15 cellular contexts compared by ENCODE assay signal in the genomic region with DNA sequence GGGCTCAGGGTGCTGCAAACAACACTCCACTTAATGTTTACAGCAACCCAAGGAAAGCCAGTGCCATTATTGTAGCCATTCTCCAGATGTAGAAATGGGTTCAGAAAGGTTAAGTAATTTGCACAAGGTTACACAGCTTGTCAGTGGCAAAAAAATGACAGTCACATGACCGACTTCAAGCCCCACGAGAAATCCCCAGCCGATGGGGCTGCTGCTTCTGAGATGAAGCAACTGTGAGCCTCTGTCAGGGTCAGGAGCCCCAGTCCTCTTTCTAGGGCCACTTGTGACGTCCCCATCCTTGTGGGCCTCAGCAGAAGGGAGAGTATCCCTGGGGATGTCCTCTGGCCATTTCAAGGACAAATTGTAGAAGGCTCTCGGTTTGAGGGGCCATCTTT.
DNase-seq lines count a peak whose midpoint lies in the region; ATAC-seq and TF ChIP-seq lines count a peak whose summit lies in the region.
"Had no signal": no experiment of that assay in that cellular context is flagged by ENCODE, and none has a peak within 500 bp of the region (broad histone marks: within the 10 kb centered on the region; RNA-seq: fewer than 3 reads in every experiment).

No MANE protein-coding gene starts in this region.

- DNase-seq in RWPE1 (ENCODE audit: low spot score) (no peak), C1 segment of cervical spinal cord (lab: John Stamatoyannopoulos, UW) (no peak), iPS-NIHi11 (ENCODE audit: low spot score) (no peak)
- DNase-seq in stimulated activated naive B cell treated with anti-CD40 and anti-IgM and Interleukin-4, amounts not matched to agents 10 μg/mL and 1 μg/mL and 100 μg/mL, for 72 hours: no peak
- DNase-seq: ACHN; BE2C; Calu3; CD8-positive, alpha-beta T cell; DND-41; EL had no signal

- no peak overlapping the region for H3K4me3 Mint-ChIP-seq in stimulated activated naive B cell treated with anti-CD40 and anti-IgM and Interleukin-4, amounts not matched to agents 10 μg/mL and 1 μg/mL and 100 μg/mL, for 72 hours
- H3K4me3 Mint-ChIP-seq: CD8-positive, alpha-beta T cell; IgD-negative memory B cell had no signal

- H3K27ac ChIP-seq in HEK293 (ENCODE audit: extremely low read depth, low read depth, low read length): no peak overlapping the region
- peak overlapping the region; percentile 30 for H3K27ac ChIP-seq in RWPE1
- H3K27ac ChIP-seq in muscle layer of colon (ENCODE audit: low read depth, low read length): peak overlapping the region; percentile 19

- no peaks in the 10 kb centered on the region for H3K9me3 Mint-ChIP-seq in stimulated activated naive B cell treated with anti-CD40 and anti-IgM and Interleukin-4, amounts not matched to agents 10 μg/mL and 1 μg/mL and 100 μg/mL, for 72 hours
- H3K9me3 Mint-ChIP-seq: CD8-positive, alpha-beta T cell; IgD-negative memory B cell had no signal

- no peaks in the 10 kb centered on the region for H3K27me3 ChIP-seq in muscle layer of colon (ENCODE audit: control insufficient read depth in 1 of 2, insufficient read depth in 2 of 2, low read length in 2 of 2)
- H3K27me3 ChIP-seq: BE2C had no signal

- no peak for ATAC-seq in stimulated activated naive B cell treated with anti-CD40 and anti-IgM and Interleukin-4, amounts not matched to agents 10 μg/mL and 1 μg/mL and 100 μg/mL, for 72 hours (replicated peaks)
- ATAC-seq: CD8-positive, alpha-beta T cell; GM12878 had no signal

- CTCF ChIA-PET in HEK293 (lab: Yijun Ruan, JAX) (interaction anchor here (0.6 to 8.1 kb wide), 4 partner anchors 12 to 407 kb away, joined by 3 to 73 read pairs (median 4); no protein-coding TSS in a partner anchor), RWPE1 (lab: Yijun Ruan, JAX) (no interaction called here)

- POLR2A ChIA-PET in HEK293 (lab: Yijun Ruan, JAX) (no interaction called here), RWPE1 (lab: Yijun Ruan, JAX; ENCODE audit: low non-redundant PET) (no interaction called here)

- no peak overlapping the region for H3K27ac Mint-ChIP-seq in stimulated activated naive B cell treated with anti-CD40 and anti-IgM and Interleukin-4, amounts not matched to agents 10 μg/mL and 1 μg/mL and 100 μg/mL, for 72 hours
- H3K27ac Mint-ChIP-seq: CD8-positive, alpha-beta T cell; IgD-negative memory B cell had no signal

- TF ChIP-seq CTCF in HEK293 (tag by site-specific recombination; IDR thresholded peaks at IDR 0.05) (no peak), RWPE1 (conservative IDR thresholded peaks at IDR 0.05; ENCODE audit: low read depth) (no peak)

- H3K9ac ChIP-seq in muscle layer of colon (ENCODE audit: low read length): no peak overlapping the region

- H3K36me3 Mint-ChIP-seq in stimulated activated naive B cell treated with anti-CD40 and anti-IgM and Interleukin-4, amounts not matched to agents 10 μg/mL and 1 μg/mL and 100 μg/mL, for 72 hours: no peaks in the 10 kb centered on the region
- H3K36me3 Mint-ChIP-seq: CD8-positive, alpha-beta T cell had no signal

- no peak overlapping the region for H3K4me3 ChIP-seq in HEK293 (ENCODE audit: low read depth, low read length)
- no peak overlapping the region for H3K4me3 ChIP-seq in muscle layer of colon (ENCODE audit: low read depth in 1 of 2, low read length in 2 of 2)
- H3K4me3 ChIP-seq: GM12878, HAP-1 had no signal

- peaks cover 1 to 6% of the 10 kb centered on the region in 2 donors for H3K4me1 Mint-ChIP-seq in stimulated activated naive B cell treated with anti-CD40 and anti-IgM and Interleukin-4, amounts not matched to agents 10 μg/mL and 1 μg/mL and 100 μg/mL, for 72 hours

- peaks cover 28 to 33% of the 10 kb centered on the region in 2 donors for H3K27me3 Mint-ChIP-seq in stimulated activated naive B cell treated with anti-CD40 and anti-IgM and Interleukin-4, amounts not matched to agents 10 μg/mL and 1 μg/mL and 100 μg/mL, for 72 hours

- no peaks in the 10 kb centered on the region for H3K4me1 ChIP-seq in HEK293 (ENCODE audit: control insufficient read depth, insufficient read depth, low read length)
- peaks cover 35% of the 10 kb centered on the region for H3K4me1 ChIP-seq in muscle layer of colon (ENCODE audit: insufficient read depth, low read length)
- H3K4me1 ChIP-seq: HAP-1 had no signal

- no peaks in the 10 kb centered on the region for H3K9me3 ChIP-seq in HEK293 (ENCODE audit: control insufficient read depth, insufficient read depth, low read depth, low read length)
- H3K9me3 ChIP-seq in muscle layer of colon (ENCODE audit: low read length): no peaks in the 10 kb centered on the region
- H3K9me3 ChIP-seq: BE2C, HAP-1 had no signal

- H3K36me3 ChIP-seq in HEK293 (ENCODE audit: control insufficient read depth in 2 of 2, insufficient read depth in 1 of 2, low read length in 2 of 2) (no peaks in the 10 kb centered on the region), muscle layer of colon (ENCODE audit: insufficient read depth, low read length) (no peaks in the 10 kb centered on the region)
- H3K36me3 ChIP-seq: BE2C, HAP-1 had no signal

TF ChIP-seq in HEK293, 187 proteins besides CTCF, POLR2A, EP300 and RAD21:
- TF ChIP-seq ZBTB48 (tag by site-specific recombination; IDR thresholded peaks at IDR 0.05) (no peak), ZNF214 (tag by site-specific recombination; IDR thresholded peaks at IDR 0.05; ENCODE audit: borderline replicate concordance) (no peak), ZNF768 (tag by site-specific recombination; IDR thresholded peaks at IDR 0.05) (peak; percentile 52; the same call in 1 of the 2 replicates), ZNF654 (tag by site-specific recombination; IDR thresholded peaks at IDR 0.05; ENCODE audit: low read depth) (no peak)
- TF ChIP-seq, protein P1, sequence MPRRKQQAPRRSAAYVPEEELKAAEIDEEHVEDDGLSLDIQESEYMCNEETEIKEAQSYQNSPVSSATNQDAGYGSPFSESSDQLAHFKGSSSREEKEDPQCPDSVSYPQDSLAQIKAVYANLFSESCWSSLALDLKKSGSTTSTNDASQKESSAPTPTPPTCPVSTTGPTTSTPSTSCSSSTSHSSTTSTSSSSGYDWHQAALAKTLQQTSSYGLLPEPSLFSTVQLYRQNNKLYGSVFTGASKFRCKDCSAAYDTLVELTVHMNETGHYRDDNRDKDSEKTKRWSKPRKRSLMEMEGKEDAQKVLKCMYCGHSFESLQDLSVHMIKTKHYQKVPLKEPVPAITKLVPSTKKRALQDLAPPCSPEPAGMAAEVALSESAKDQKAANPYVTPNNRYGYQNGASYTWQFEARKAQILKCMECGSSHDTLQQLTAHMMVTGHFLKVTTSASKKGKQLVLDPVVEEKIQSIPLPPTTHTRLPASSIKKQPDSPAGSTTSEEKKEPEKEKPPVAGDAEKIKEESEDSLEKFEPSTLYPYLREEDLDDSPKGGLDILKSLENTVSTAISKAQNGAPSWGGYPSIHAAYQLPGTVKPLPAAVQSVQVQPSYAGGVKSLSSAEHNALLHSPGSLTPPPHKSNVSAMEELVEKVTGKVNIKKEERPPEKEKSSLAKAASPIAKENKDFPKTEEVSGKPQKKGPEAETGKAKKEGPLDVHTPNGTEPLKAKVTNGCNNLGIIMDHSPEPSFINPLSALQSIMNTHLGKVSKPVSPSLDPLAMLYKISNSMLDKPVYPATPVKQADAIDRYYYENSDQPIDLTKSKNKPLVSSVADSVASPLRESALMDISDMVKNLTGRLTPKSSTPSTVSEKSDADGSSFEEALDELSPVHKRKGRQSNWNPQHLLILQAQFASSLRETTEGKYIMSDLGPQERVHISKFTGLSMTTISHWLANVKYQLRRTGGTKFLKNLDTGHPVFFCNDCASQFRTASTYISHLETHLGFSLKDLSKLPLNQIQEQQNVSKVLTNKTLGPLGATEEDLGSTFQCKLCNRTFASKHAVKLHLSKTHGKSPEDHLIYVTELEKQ (tag by site-specific recombination; IDR thresholded peaks at IDR 0.05; ENCODE audit: borderline replicate concordance): no peak
- TF ChIP-seq, protein P2, sequence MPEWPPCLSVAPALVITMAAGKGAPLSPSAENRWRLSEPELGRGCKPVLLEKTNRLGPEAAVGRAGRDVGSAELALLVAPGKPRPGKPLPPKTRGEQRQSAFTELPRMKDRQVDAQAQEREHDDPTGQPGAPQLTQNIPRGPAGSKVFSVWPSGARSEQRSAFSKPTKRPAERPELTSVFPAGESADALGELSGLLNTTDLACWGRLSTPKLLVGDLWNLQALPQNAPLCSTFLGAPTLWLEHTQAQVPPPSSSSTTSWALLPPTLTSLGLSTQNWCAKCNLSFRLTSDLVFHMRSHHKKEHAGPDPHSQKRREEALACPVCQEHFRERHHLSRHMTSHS (tag by site-specific recombination; IDR thresholded peaks at IDR 0.05): no peak
